Comparison of ENCODE assay signal across 23 cellular contexts in the genomic region with DNA sequence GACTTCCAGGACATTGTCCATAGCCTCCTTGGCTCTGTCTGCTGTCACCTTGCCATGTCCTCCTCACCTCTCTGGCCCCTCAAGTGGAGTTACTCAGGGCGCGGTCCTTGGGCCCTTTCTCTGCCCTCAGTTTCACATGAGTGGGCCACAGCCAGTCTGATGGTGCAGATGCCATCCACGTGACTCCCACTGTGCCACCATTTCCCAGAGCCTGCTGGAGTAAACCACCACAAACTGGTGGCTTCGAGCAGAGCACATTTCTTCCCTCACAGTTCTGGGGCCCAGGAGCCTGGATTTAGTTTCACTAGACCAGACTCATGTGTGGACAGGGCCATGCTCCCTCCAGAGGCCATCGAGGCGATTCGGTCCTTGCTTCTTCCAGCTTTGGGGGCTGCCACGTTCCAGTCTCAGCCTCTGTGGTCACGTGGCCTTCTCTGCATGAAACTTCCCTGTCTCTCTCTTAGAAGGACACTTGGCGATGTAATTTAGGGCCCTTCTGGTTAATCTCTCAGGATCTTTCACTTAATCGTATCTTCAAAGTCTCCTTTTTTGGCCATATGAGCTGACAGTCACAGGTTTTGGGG. TPM values are rescaled to one million over a fixed set of nuclear protein-coding genes. Genes with fewer than 3 reads are reported as not detected.
A peak's percentile ranks its signal among the peaks of the same experiment; 100 is the strongest.
DNase-seq lines count a peak whose midpoint lies in the region; ATAC-seq and TF ChIP-seq lines count a peak whose summit lies in the region.
"Had no signal": no experiment of that assay in that cellular context is flagged by ENCODE, and none has a peak within 500 bp of the region (broad histone marks: within the 10 kb centered on the region; RNA-seq: fewer than 3 reads in every experiment).

No MANE protein-coding gene starts in this region.

- peaks cover 0 to 9% of the 10 kb centered on the region in 2 donors for H3K4me1 ChIP-seq in thyroid gland
- H3K4me1 ChIP-seq: prostate gland had no signal

- H3K27me3 Mint-ChIP-seq in activated CD4-positive, alpha-beta T cell treated with anti-CD3 and anti-CD28 coated beads, Interleukin-2, amount 10 ng/mL, durations not matched to agents 24 days and 14 days: no peaks in the 10 kb centered on the region
- H3K27me3 Mint-ChIP-seq in chondrocyte (ENCODE audit: low read depth): no peaks in the 10 kb centered on the region
- no peaks in the 10 kb centered on the region for H3K27me3 Mint-ChIP-seq in activated T-cell treated with anti-CD3 and anti-CD28 coated beads, Interleukin-2, amount 50 U/mL, for 72 hours (ENCODE audit: low read depth)
- H3K27me3 Mint-ChIP-seq: activated CD8-positive, alpha-beta T cell treated with anti-CD3 and anti-CD28 coated beads for 36 hours; naive thymus-derived CD8-positive, alpha-beta T cell had no signal

- no peak for TF ChIP-seq CTCF in chondrocyte (IDR thresholded peaks at IDR 0.05)
- TF ChIP-seq CTCF in thyroid gland (IDR thresholded peaks at IDR 0.05): no peak

- H3K4me3 ChIP-seq in thyroid gland (replicated peaks in 1 of 3): no peak overlapping the region
- H3K4me3 ChIP-seq: GM23248, prostate gland, skin epidermis, thoracic aorta had no signal

- H3K4me1 Mint-ChIP-seq in activated CD4-positive, alpha-beta T cell treated with anti-CD3 and anti-CD28 coated beads, Interleukin-2, amount 10 ng/mL, durations not matched to agents 24 days and 14 days: no peaks in the 10 kb centered on the region
- peaks cover 5% of the 10 kb centered on the region for H3K4me1 Mint-ChIP-seq in chondrocyte (ENCODE audit: low read depth)
- H3K4me1 Mint-ChIP-seq in activated T-cell treated with anti-CD3 and anti-CD28 coated beads, Interleukin-2, amount 50 U/mL, for 72 hours (ENCODE audit: low read depth): no peaks in the 10 kb centered on the region

- no peak for TF ChIP-seq POLR2A in thyroid gland (IDR thresholded peaks at IDR 0.05)

- H3K27ac ChIP-seq in thyroid gland: peak overlapping the region; percentile 27 to 56 (median 45)
- H3K27ac ChIP-seq: 22Rv1, GM23248, prostate gland, thoracic aorta had no signal

- intact Hi-C loops in activated CD4-positive, alpha-beta T cell treated with anti-CD3 and anti-CD28 coated beads, Interleukin-2, amount 10 ng/mL, durations not matched to agents 24 days and 14 days (cut with micrococcal nuclease): no loop called here
- intact Hi-C loops in thyroid gland (cut with DNase I): no loop called here

- peak overlapping the region; percentile 35 for H3K27ac Mint-ChIP-seq in activated CD4-positive, alpha-beta T cell treated with anti-CD3 and anti-CD28 coated beads, Interleukin-2, amount 10 ng/mL, durations not matched to agents 24 days and 14 days
- no peak overlapping the region for H3K27ac Mint-ChIP-seq in chondrocyte (ENCODE audit: unreplicated experiment)
- no peak overlapping the region for H3K27ac Mint-ChIP-seq in activated T-cell treated with anti-CD3 and anti-CD28 coated beads, Interleukin-2, amount 50 U/mL, for 72 hours
- H3K27ac Mint-ChIP-seq: activated CD8-positive, alpha-beta T cell treated with anti-CD3 and anti-CD28 coated beads for 36 hours had no signal

- peaks cover 66 to 75% of the 10 kb centered on the region in 2 donors for H3K36me3 ChIP-seq in thyroid gland

- no peaks in the 10 kb centered on the region for H3K9me3 ChIP-seq in thyroid gland
- H3K9me3 ChIP-seq: prostate gland, thoracic aorta had no signal

- H3K4me3 Mint-ChIP-seq in activated CD4-positive, alpha-beta T cell treated with anti-CD3 and anti-CD28 coated beads, Interleukin-2, amount 10 ng/mL, durations not matched to agents 24 days and 14 days: no peak overlapping the region
- no peak overlapping the region for H3K4me3 Mint-ChIP-seq in chondrocyte (ENCODE audit: unreplicated experiment)
- no peak overlapping the region for H3K4me3 Mint-ChIP-seq in activated T-cell treated with anti-CD3 and anti-CD28 coated beads, Interleukin-2, amount 50 U/mL, for 72 hours
- H3K4me3 Mint-ChIP-seq: activated CD8-positive, alpha-beta T cell treated with anti-CD3 and anti-CD28 coated beads for 36 hours; activated T-cell treated with anti-CD3 and anti-CD28 coated beads, Interleukin-2, amount 50 U/mL, for 4 hours had no signal

- no peaks in the 10 kb centered on the region for H3K9me3 Mint-ChIP-seq in activated CD4-positive, alpha-beta T cell treated with anti-CD3 and anti-CD28 coated beads, Interleukin-2, amount 10 ng/mL, durations not matched to agents 24 days and 14 days
- H3K9me3 Mint-ChIP-seq in chondrocyte (ENCODE audit: low read depth): no peaks in the 10 kb centered on the region
- H3K9me3 Mint-ChIP-seq in activated T-cell treated with anti-CD3 and anti-CD28 coated beads, Interleukin-2, amount 50 U/mL, for 72 hours: no peaks in the 10 kb centered on the region
- H3K9me3 Mint-ChIP-seq: activated CD8-positive, alpha-beta T cell treated with anti-CD3 and anti-CD28 coated beads for 36 hours; activated T-cell treated with anti-CD3 and anti-CD28 coated beads, Interleukin-2, amount 50 U/mL, for 4 hours; naive thymus-derived CD8-positive, alpha-beta T cell had no signal

- WGBS in thyroid gland, 2 donors: 77 to 81% methylated on average over 11 of the region's 11 CpGs

- H3K27me3 ChIP-seq in thyroid gland: no peaks in the 10 kb centered on the region

- peaks cover 64% of the 10 kb centered on the region for H3K36me3 Mint-ChIP-seq in activated CD4-positive, alpha-beta T cell treated with anti-CD3 and anti-CD28 coated beads, Interleukin-2, amount 10 ng/mL, durations not matched to agents 24 days and 14 days (ENCODE audit: low read depth)
- peaks cover 46% of the 10 kb centered on the region for H3K36me3 Mint-ChIP-seq in chondrocyte (ENCODE audit: low read depth)
- H3K36me3 Mint-ChIP-seq in activated T-cell treated with anti-CD3 and anti-CD28 coated beads, Interleukin-2, amount 50 U/mL, for 72 hours (ENCODE audit: insufficient read depth in 2 of 2): peaks cover 6 to 14% of the 10 kb centered on the region in 2 donors

- peak; percentile 3 for ATAC-seq in HG02943 (IDR thresholded peaks at IDR 0.05; ENCODE audit: low read depth, unreplicated experiment)
- ATAC-seq in activated T-cell treated with anti-CD3 and anti-CD28 coated beads, Interleukin-2, amount 50 U/mL, for 72 hours (replicated peaks in 1 of 2): no peak
- ATAC-seq: activated CD8-positive, alpha-beta T cell treated with anti-CD3 and anti-CD28 coated beads for 36 hours; activated T-cell treated with anti-CD3 and anti-CD28 coated beads, Interleukin-2, amount 50 U/mL, for 4 hours had no signal

- no peak for DNase-seq in activated CD4-positive, alpha-beta T cell treated with anti-CD3 and anti-CD28 coated beads, Interleukin-2, amount 10 ng/mL, durations not matched to agents 24 days and 14 days
- DNase-seq in activated CD4-positive, alpha-beta T cell treated with anti-CD3 and anti-CD28 coated beads, Interleukin-2, amount 50 U/mL, for 4 hours: no peak
- DNase-seq in chondrocyte (ENCODE audit: low spot score) (peak; percentile 49), thyroid gland (peak; percentile 77 to 78), GOT3 (lab: John Stamatoyannopoulos, UW) (no peak), cerebellar cortex (ENCODE audit: low spot score) (no peak)
- no peak for DNase-seq in activated T-cell treated with anti-CD3 and anti-CD28 coated beads, Interleukin-2, amount 50 U/mL, for 72 hours
- DNase-seq: activated CD8-positive, alpha-beta T cell treated with anti-CD3 and anti-CD28 coated beads for 36 hours; activated T-cell treated with anti-CD3 and anti-CD28 coated beads, Interleukin-2, amount 50 U/mL, for 4 hours; C1 segment of cervical spinal cord; DMS 273 treated with DMSO at 0.1 percent for 48 hours; GM23248; head of caudate nucleus; naive thymus-derived CD8-positive, alpha-beta T cell; NCI-H1436 treated with DMSO at 0.1 percent for 48 hours; NCI-H345; stimulated activated CD4-positive, alpha-beta T cell treated with anti-CD3 and anti-CD28 coated beads, Interleukin-4, amount 100 ng/mL, for 24 hours had no signal

RNA-seq across cellular contexts. Expression of gene SMARCB1, which starts 14.6 kb away (rescaled TPM):
- total RNA-seq in activated CD4-positive, alpha-beta T cell treated with anti-CD3 and anti-CD28 coated beads, Interleukin-2, amount 10 ng/mL, durations not matched to agents 24 days and 14 days: 89.9 and 92.2 TPM in 2 replicates
- total RNA-seq in chondrocyte (102 to 133 TPM (median 114 TPM) in 3 replicates), thyroid gland (100 to 1,000 TPM in 1 of 4 donors, 10 to 100 TPM in 3; 59.8 to 107 (median 75.4) TPM)
- 10 to 100 TPM; 67.4 to 83.0 TPM for total RNA-seq in activated T-cell treated with anti-CD3 and anti-CD28 coated beads, Interleukin-2, amount 50 U/mL, for 72 hours

RNA-seq across cellular contexts. Expression of gene MMP11, which starts 28.7 kb away (rescaled TPM):
- 0.50 and 0.70 TPM in 2 replicates for total RNA-seq in activated CD4-positive, alpha-beta T cell treated with anti-CD3 and anti-CD28 coated beads, Interleukin-2, amount 10 ng/mL, durations not matched to agents 24 days and 14 days
- total RNA-seq in chondrocyte (68.4 to 172 TPM (median 169 TPM) in 3 replicates), thyroid gland (1 to 10 TPM in 3 of 4 donors, under 1 TPM in 1; 0.38 to 2.3 (median 1.7) TPM)
- under 1 TPM; 0.46 to 0.56 TPM for total RNA-seq in activated T-cell treated with anti-CD3 and anti-CD28 coated beads, Interleukin-2, amount 50 U/mL, for 72 hours

RNA-seq across cellular contexts. Expression of gene CHCHD10, which starts 33.6 kb away (rescaled TPM):
- 122 and 126 TPM in 2 replicates for total RNA-seq in activated CD4-positive, alpha-beta T cell treated with anti-CD3 and anti-CD28 coated beads, Interleukin-2, amount 10 ng/mL, durations not matched to agents 24 days and 14 days
- 42.6 to 78.5 TPM (median 62.2 TPM) in 3 replicates for total RNA-seq in chondrocyte
- total RNA-seq in thyroid gland: 100 to 1,000 TPM in 1 of 4 donors, 10 to 100 TPM in 2, 1 to 10 TPM in 1; 9.4 to 154 (median 47.0) TPM
- 10 to 100 TPM; 54.4 to 62.5 TPM for total RNA-seq in activated T-cell treated with anti-CD3 and anti-CD28 coated beads, Interleukin-2, amount 50 U/mL, for 72 hours

RNA-seq across cellular contexts. Expression of gene DERL3, which starts 37.5 kb away (rescaled TPM):
- 13.4 and 14.8 TPM in 2 replicates for total RNA-seq in activated CD4-positive, alpha-beta T cell treated with anti-CD3 and anti-CD28 coated beads, Interleukin-2, amount 10 ng/mL, durations not matched to agents 24 days and 14 days
- total RNA-seq in chondrocyte: 1.3 to 4.6 TPM (median 2.0 TPM) in 3 replicates
- 10 to 100 TPM in 1 of 4 donors, 1 to 10 TPM in 3; 1.6 to 15.9 (median 4.1) TPM for total RNA-seq in thyroid gland
- 1 to 10 TPM; 2.6 to 5.2 TPM for total RNA-seq in activated T-cell treated with anti-CD3 and anti-CD28 coated beads, Interleukin-2, amount 50 U/mL, for 72 hours

RNA-seq across cellular contexts. Expression of gene C22orf15, which starts 38.5 kb away (rescaled TPM):
- total RNA-seq in activated CD4-positive, alpha-beta T cell treated with anti-CD3 and anti-CD28 coated beads, Interleukin-2, amount 10 ng/mL, durations not matched to agents 24 days and 14 days: 0.16 and 0.19 TPM in 2 replicates
- not detected in 3 replicates for total RNA-seq in chondrocyte
- not detected for total RNA-seq in thyroid gland
- total RNA-seq in activated T-cell treated with anti-CD3 and anti-CD28 coated beads, Interleukin-2, amount 50 U/mL, for 72 hours: 1 to 10 TPM in 1 of 2 donors, under 1 TPM in 1; 0.72 to 1.5 TPM
- total RNA-seq: GM23248, LHCN-M2, prostate gland, thoracic aorta had no signal

Comparison
In these comparisons a context has a peak if more than half of its experiments do, and no peak if none do; other contexts are left out.
1. DNase-seq: peak in chondrocyte (single experiment) and thyroid gland (2 of 2); none in activated CD4-positive, alpha-beta T cell treated with anti-CD3 and anti-CD28 coated beads, Interleukin-2, amount 10 ng/mL, durations not matched to agents 24 days and 14 days (single experiment), activated CD4-positive, alpha-beta T cell treated with anti-CD3 and anti-CD28 coated beads, Interleukin-2, amount 50 U/mL, for 4 hours (0 of 2), activated T-cell treated with anti-CD3 and anti-CD28 coated beads, Interleukin-2, amount 50 U/mL, for 72 hours (0 of 2), GOT3 (single experiment) and cerebellar cortex (single experiment).
2. RNA of gene MMP11, which starts 28.7 kb away (total RNA-seq): 68.4 to 172 TPM in chondrocyte; 0.38 to 2.3 TPM in thyroid gland, 0.50 to 0.70 TPM in activated CD4-positive, alpha-beta T cell treated with anti-CD3 and anti-CD28 coated beads, Interleukin-2, amount 10 ng/mL, durations not matched to agents 24 days and 14 days and 0.46 to 0.56 TPM in activated T-cell treated with anti-CD3 and anti-CD28 coated beads, Interleukin-2, amount 50 U/mL, for 72 hours; every median in the first group is over 10 times any median in the second.